Comparison of ENCODE assay signal across 17 cellular contexts in genomic region chr4:8336412-8337075, GRCh38.
DNase-seq lines count a peak whose midpoint lies in the region; ATAC-seq, FAIRE-seq and TF ChIP-seq lines count a peak whose summit lies in the region.
"Had no signal": no experiment of that assay in that cellular context is flagged by ENCODE, and none has a peak within 500 bp of the region (broad histone marks: within the 10 kb centered on the region; RNA-seq: fewer than 3 reads in every experiment).

No MANE protein-coding gene starts in this region.

- POLR2A ChIA-PET in HCT116 (lab: Charles Lee), result no interaction called here

- H3K27ac ChIP-seq in HCT116 (ENCODE audit: low read depth, low read length) (no peak overlapping the region), heart right ventricle (no peak overlapping the region)
- H3K27ac ChIP-seq: Peyer's patch, thoracic aorta had no signal

- H3K79me2 ChIP-seq in HCT116 (ENCODE audit: insufficient read depth, low read length), result no peaks in the 10 kb centered on the region

- no TSS peak for BruUV-seq in HCT116 (replicated peaks; lab: Mats Ljungman, UMichigan)

- RAD21 ChIA-PET in HCT116 (lab: Charles Lee; ENCODE audit: low non-redundant PET in 1 of 2, low total read pairs in 2 of 2, uncharacterized antibody in 2 of 2, unreplicated experiment in 2 of 2), result no interaction called here

- intact Hi-C loops in HCT116 (cut with micrococcal nuclease), result no loop called here
- intact Hi-C loops in heart right ventricle (cut with DNase I), result loop anchor here in 1 of 10 donors (10.0 kb wide), 1 partner anchor 58 kb away; no protein-coding TSS in a partner anchor

- WGBS in heart right ventricle, 2 donors, result 77 to 81% methylated on average over 7 of the region's 7 CpGs

- peaks cover 0 to 8% of the 10 kb centered on the region in 2 experiments; a peak in 3 of 4 replicates for H3K9me3 ChIP-seq in HCT116 (ENCODE audit: control insufficient read depth in 1 of 2, insufficient read depth in 1 of 2, low read depth in 1 of 2, low read length in 2 of 2)
- peaks cover 0 to 13% (median 0%) of the 10 kb centered on the region in 11 donors for H3K9me3 ChIP-seq in heart right ventricle
- H3K9me3 ChIP-seq: Peyer's patch, thoracic aorta had no signal

- ATAC-seq in HCT116 (no peak), heart right ventricle (no peak)
- ATAC-seq: GM12878 had no signal

- TF ChIP-seq POLR2A in HCT116 (IDR thresholded peaks at IDR 0.05; ENCODE audit: borderline replicate concordance, extremely low read depth, insufficient read depth, insufficient read length), result no peak

- FAIRE-seq in bronchial epithelial cell (lab: Jason Lieb, UNC) (peak; percentile 89), GM19239 (lab: Jason Lieb, UNC) (no peak)
- FAIRE-seq: GM12878 had no signal

- H3K4me2 ChIP-seq in HCT116 (ENCODE audit: low read length), result no peak overlapping the region

- H3K4me1 ChIP-seq in HCT116 (ENCODE audit: control insufficient read depth in 1 of 2, insufficient read depth in 2 of 2, low read length in 2 of 2), result peaks cover 0 to 4% of the 10 kb centered on the region in 2 experiments; a peak in 1 of 4 replicates
- H3K4me1 ChIP-seq in heart right ventricle, result peaks cover 8 to 27% (median 19%) of the 10 kb centered on the region in 9 donors
- H3K4me1 ChIP-seq: Peyer's patch had no signal

- DNase-seq in HCT116 (ENCODE audit: low read depth, low spot score) (no peak), MV-4-11 (lab: John Stamatoyannopoulos, UW) (peak; percentile 47), bronchial epithelial cell (ENCODE audit: low read depth) (peak; percentile 98), mesenteric fat pad (ENCODE audit: low spot score) (peak; percentile 18), NCI-H2227 (lab: John Stamatoyannopoulos, UW; ENCODE audit: unreplicated experiment) (no peak), heart right ventricle (no peak), GM19239 (ENCODE audit: insufficient read length, low spot score) (no peak)
- DNase-seq: activated CD4-positive, alpha-beta T cell treated with anti-CD3 and anti-CD28 coated beads, Interleukin-2, amount 50 U/mL, for 1 hour; C1 segment of cervical spinal cord; NCI-H1436 treated with DMSO at 0.1 percent for 48 hours; NCI-H446 treated with DMSO at 0.1 percent for 48 hours; nephron progenitor cell; Peyer's patch; retina; T-helper 2 cell had no signal

- TF ChIP-seq RAD21 in HCT116 (IDR thresholded peaks at IDR 0.05; ENCODE audit: low read depth), result no peak

- no peaks in the 10 kb centered on the region for H3K27me3 ChIP-seq in HCT116 (ENCODE audit: insufficient read depth, low read length)
- H3K27me3 ChIP-seq in bronchial epithelial cell (ENCODE audit: control insufficient read depth, insufficient read depth, low read length), result no peaks in the 10 kb centered on the region
- no peaks in the 10 kb centered on the region for H3K27me3 ChIP-seq in heart right ventricle
- H3K27me3 ChIP-seq: Peyer's patch had no signal

- H3K4me3 ChIP-seq in HCT116 (replicated peaks in 1 of 2; ENCODE audit: low read depth in 1 of 2, low read length in 2 of 2) (no peak overlapping the region), bronchial epithelial cell (ENCODE audit: low read depth, low read length) (no peak overlapping the region), heart right ventricle (no peak overlapping the region)
- H3K4me3 ChIP-seq: GM12878, Peyer's patch, thoracic aorta had no signal

- CTCF ChIA-PET in HCT116 (lab: Charles Lee), result no interaction called here

- no peaks in the 10 kb centered on the region for H3K9me2 ChIP-seq in HCT116 (ENCODE audit: insufficient read depth)

- TF ChIP-seq CTCF in HCT116 (IDR thresholded peaks at IDR 0.05 in 2 of 3, conservative IDR thresholded peaks at IDR 0.05 in 1 of 3; ENCODE audit: borderline replicate concordance in 1 of 3, insufficient read depth in 1 of 3, low read depth in 2 of 3, low read length in 2 of 3) (no peak), bronchial epithelial cell (IDR thresholded peaks at IDR 0.05; ENCODE audit: insufficient read depth, low read length, severe bottlenecking) (no peak), heart right ventricle (IDR thresholded peaks at IDR 0.05) (no peak)

- H2AFZ ChIP-seq in HCT116 (ENCODE audit: low read depth, low read length, poor library complexity, severe bottlenecking), result no peak overlapping the region

- H3K36me3 ChIP-seq in HCT116 (ENCODE audit: control insufficient read depth in 1 of 2, insufficient read depth in 2 of 2, low read length in 2 of 2), result no peaks in the 10 kb centered on the region
- no peaks in the 10 kb centered on the region for H3K36me3 ChIP-seq in bronchial epithelial cell (ENCODE audit: control insufficient read depth, insufficient read depth, low read length)
- no peaks in the 10 kb centered on the region for H3K36me3 ChIP-seq in heart right ventricle
- H3K36me3 ChIP-seq: Peyer's patch, thoracic aorta had no signal

- no peaks in the 10 kb centered on the region for H4K20me1 ChIP-seq in HCT116 (ENCODE audit: insufficient read depth)

- H3K9ac ChIP-seq in HCT116 (ENCODE audit: low read length), result no peak overlapping the region

TF ChIP-seq in HCT116, 20 proteins besides CTCF, POLR2A, EP300 and RAD21:
- TF ChIP-seq SP1 (IDR thresholded peaks at IDR 0.05; ENCODE audit: low read depth) (no peak), FOSL1 (IDR thresholded peaks at IDR 0.05; ENCODE audit: low read depth) (peak; percentile 36), ELF1 (IDR thresholded peaks at IDR 0.05; ENCODE audit: borderline replicate concordance, low read depth) (no peak)

Comparison
In these comparisons a context has a peak if more than half of its experiments do, and no peak if none do; other contexts are left out.
1. DNase-seq: peak in MV-4-11 (single experiment), bronchial epithelial cell (single experiment) and mesenteric fat pad (single experiment); none in HCT116 (single experiment), NCI-H2227 (single experiment), heart right ventricle (0 of 2) and GM19239 (single experiment).